14 cellular contexts compared by ENCODE assay signal in genomic region chr1:245489838-245490237, GRCh38.
DNase-seq lines count a peak whose midpoint lies in the region; ATAC-seq and TF ChIP-seq lines count a peak whose summit lies in the region.
"Had no signal": no experiment of that assay in that cellular context is flagged by ENCODE, and none has a peak within 500 bp of the region (broad histone marks: within the 10 kb centered on the region; RNA-seq: fewer than 3 reads in every experiment).

No MANE protein-coding gene starts in this region.

- H3K9me3 Mint-ChIP-seq in activated CD4-positive, alpha-beta T cell treated with anti-CD3 and anti-CD28 coated beads, Interleukin-2, amount 10 ng/mL, durations not matched to agents 7 days and 5 days = no peaks in the 10 kb centered on the region
- H3K9me3 Mint-ChIP-seq: CD8-positive, alpha-beta T cell; HFFc6 had no signal

- ATAC-seq in left lung = peak; percentile 73
- no peak for ATAC-seq in HG03442 (IDR thresholded peaks at IDR 0.05; ENCODE audit: unreplicated experiment)
- ATAC-seq: CD8-positive, alpha-beta T cell had no signal

- H4K20me1 ChIP-seq in Karpas-422 (ENCODE audit: insufficient read depth, low read depth, low read length) = no peaks in the 10 kb centered on the region

- H3K36me3 Mint-ChIP-seq in activated CD4-positive, alpha-beta T cell treated with anti-CD3 and anti-CD28 coated beads, Interleukin-2, amount 10 ng/mL, durations not matched to agents 7 days and 5 days (ENCODE audit: low read depth) = no peaks in the 10 kb centered on the region
- H3K36me3 Mint-ChIP-seq: CD14-positive monocyte; CD8-positive, alpha-beta T cell had no signal

- no peaks in the 10 kb centered on the region for H3K27me3 Mint-ChIP-seq in activated CD4-positive, alpha-beta T cell treated with anti-CD3 and anti-CD28 coated beads, Interleukin-2, amount 10 ng/mL, durations not matched to agents 7 days and 5 days

- H3K27me3 ChIP-seq in Karpas-422 (ENCODE audit: low read length) = no peaks in the 10 kb centered on the region; the same call in 1 of the 2 replicates
- no peaks in the 10 kb centered on the region for H3K27me3 ChIP-seq in left lung

- no peak overlapping the region for H3K27ac Mint-ChIP-seq in activated CD4-positive, alpha-beta T cell treated with anti-CD3 and anti-CD28 coated beads, Interleukin-2, amount 10 ng/mL, durations not matched to agents 7 days and 5 days
- H3K27ac Mint-ChIP-seq: CD14-positive monocyte; CD8-positive, alpha-beta T cell; HFFc6 had no signal

- H3K4me3 Mint-ChIP-seq in activated CD4-positive, alpha-beta T cell treated with anti-CD3 and anti-CD28 coated beads, Interleukin-2, amount 10 ng/mL, durations not matched to agents 7 days and 5 days = no peak overlapping the region
- H3K4me3 Mint-ChIP-seq: CD14-positive monocyte; CD8-positive, alpha-beta T cell; HFFc6 had no signal

- no peak for TF ChIP-seq CTCF in RWPE1 (conservative IDR thresholded peaks at IDR 0.05; ENCODE audit: low read depth)
- no peak for TF ChIP-seq CTCF in left lung (IDR thresholded peaks at IDR 0.05)

- H3K79me2 ChIP-seq in Karpas-422 (ENCODE audit: low read length) = no peaks in the 10 kb centered on the region

- H2AFZ ChIP-seq in Karpas-422 (ENCODE audit: low read length) = no peak overlapping the region

- H3K36me3 ChIP-seq in Karpas-422 (ENCODE audit: insufficient read depth, low read length) (no peaks in the 10 kb centered on the region), left lung (no peaks in the 10 kb centered on the region)

- H3K4me1 ChIP-seq in Karpas-422 (ENCODE audit: low read length) (peaks cover 32% of the 10 kb centered on the region), left lung (peaks cover 0 to 3% of the 10 kb centered on the region in 2 donors)

- intact Hi-C loops in left lung (cut with DNase I) = no loop called here

- H3K9me3 ChIP-seq in Karpas-422 (ENCODE audit: low read length) (no peaks in the 10 kb centered on the region), left lung (no peaks in the 10 kb centered on the region)

- H3K9ac ChIP-seq in Karpas-422 (ENCODE audit: low read length) = no peak overlapping the region

- H3K4me2 ChIP-seq in Karpas-422 (ENCODE audit: low read depth, low read length, poor library complexity, severe bottlenecking) = peak overlapping the region; percentile 58

- POLR2A ChIA-PET in RWPE1 (lab: Yijun Ruan, JAX; ENCODE audit: low non-redundant PET) = no interaction called here
- POLR2A ChIA-PET in activated CD4-positive, alpha-beta T cell treated with anti-CD3 and anti-CD28 coated beads, Interleukin-2, amount 10 ng/mL, durations not matched to agents 7 days and 5 days (lab: Charles Lee) = no interaction called here

- CTCF ChIA-PET in RWPE1 (lab: Yijun Ruan, JAX) = no interaction called here
- CTCF ChIA-PET in activated CD4-positive, alpha-beta T cell treated with anti-CD3 and anti-CD28 coated beads, Interleukin-2, amount 10 ng/mL, durations not matched to agents 7 days and 5 days (lab: Charles Lee) = no interaction called here

- no peak overlapping the region for H3K27ac ChIP-seq in Karpas-422 (ENCODE audit: low read length)
- H3K27ac ChIP-seq in RWPE1 = peak overlapping the region; percentile 44; the same call in 1 of the 2 replicates
- peak overlapping the region; percentile 81 for H3K27ac ChIP-seq in epithelial cell of prostate
- no peak overlapping the region for H3K27ac ChIP-seq in left lung
- H3K27ac ChIP-seq: HL-60 had no signal

- DNase-seq in Karpas-422 = no peak
- DNase-seq in RWPE1 (ENCODE audit: low spot score) = peak; percentile 30
- peak; percentile 87 for DNase-seq in epithelial cell of prostate (ENCODE audit: low read depth, low spot score)
- no peak for DNase-seq in left lung
- no peak for DNase-seq in SK-N-DZ (ENCODE audit: low spot score)
- no peak for DNase-seq in activated CD4-positive, alpha-beta T cell treated with anti-CD3 and anti-CD28 coated beads, Interleukin-2, amount 10 ng/mL, durations not matched to agents 7 days and 5 days
- no peak for DNase-seq in A172 (ENCODE audit: low spot score)
- DNase-seq: Caco-2; CD8-positive, alpha-beta T cell; HCEC 1CT; HFFc6 had no signal

- H3K9me2 ChIP-seq in Karpas-422 (replicated peaks; ENCODE audit: insufficient read depth, low read length) = no peaks in the 10 kb centered on the region

- H3K4me3 ChIP-seq in Karpas-422 (ENCODE audit: low read length) = no peak overlapping the region
- no peak overlapping the region for H3K4me3 ChIP-seq in left lung

- no peaks in the 10 kb centered on the region for H3K4me1 Mint-ChIP-seq in activated CD4-positive, alpha-beta T cell treated with anti-CD3 and anti-CD28 coated beads, Interleukin-2, amount 10 ng/mL, durations not matched to agents 7 days and 5 days

Comparison
In these comparisons a context has a peak if more than half of its experiments do, and no peak if none do; other contexts are left out.
1. DNase-seq: peak in RWPE1 (single experiment) and epithelial cell of prostate (single experiment); none in Karpas-422 (single experiment), left lung (0 of 2), SK-N-DZ (single experiment), activated CD4-positive, alpha-beta T cell treated with anti-CD3 and anti-CD28 coated beads, Interleukin-2, amount 10 ng/mL, durations not matched to agents 7 days and 5 days (single experiment) and A172 (single experiment).
2. H3K27ac ChIP-seq: peak in RWPE1 (single experiment) and epithelial cell of prostate (single experiment); none in Karpas-422 (single experiment) and left lung (0 of 2).